Comparison of ENCODE assay signal across 12 cellular contexts in genomic region chr13:99984463-99985242, GRCh38. TPM values are rescaled to one million over a fixed set of nuclear protein-coding genes. Genes with fewer than 3 reads are reported as not detected.
A peak's percentile ranks its signal among the peaks of the same experiment; 100 is the strongest.
DNase-seq lines count a peak whose midpoint lies in the region; TF ChIP-seq lines count a peak whose summit lies in the region.
"Had no signal": no experiment of that assay in that cellular context is flagged by ENCODE, and none has a peak within 500 bp of the region (broad histone marks: within the 10 kb centered on the region; RNA-seq: fewer than 3 reads in every experiment).

No MANE protein-coding gene starts in this region.

- peaks cover 82% of the 10 kb centered on the region for H4K20me1 ChIP-seq in neural progenitor cell (ENCODE audit: low read depth)

- H3K79me2 ChIP-seq in neural progenitor cell (ENCODE audit: low read depth): peaks cover 95% of the 10 kb centered on the region

- H2AFZ ChIP-seq in neural progenitor cell (replicated peaks): no peak overlapping the region

- H3K36me3 ChIP-seq in neural progenitor cell: peaks cover 35% of the 10 kb centered on the region
- H3K36me3 ChIP-seq in thyroid gland: no peaks in the 10 kb centered on the region
- H3K36me3 ChIP-seq: BLaER1, right lobe of liver had no signal

- peaks cover 7% of the 10 kb centered on the region for H3K36me3 Mint-ChIP-seq in T-helper 1 cell treated with Interleukin-12 subunit alpha and Interleukin-12 subunit beta and Interleukin-4 antibody, amounts not matched to agents 30 μg/mL and 1 μg/mL, for 36 hours (ENCODE audit: low read depth)
- H3K36me3 Mint-ChIP-seq in chondrocyte (ENCODE audit: low read depth) (peaks cover 19% of the 10 kb centered on the region), neural progenitor cell (peaks cover 50% of the 10 kb centered on the region)

- intact Hi-C loops in thyroid gland (cut with DNase I): loop anchor here (10.0 kb wide), 1 partner anchor 330 kb away; no protein-coding TSS in a partner anchor

- peak overlapping the region; percentile 79 for H3K27ac Mint-ChIP-seq in T-helper 1 cell treated with Interleukin-12 subunit alpha and Interleukin-12 subunit beta and Interleukin-4 antibody, amounts not matched to agents 30 μg/mL and 1 μg/mL, for 36 hours
- H3K27ac Mint-ChIP-seq in chondrocyte (ENCODE audit: unreplicated experiment) (peak overlapping the region; percentile 99), neural progenitor cell (peak overlapping the region; percentile 100)

- H3K27ac ChIP-seq in neural progenitor cell (peak overlapping the region; percentile 99), thyroid gland (no peak overlapping the region)
- H3K27ac ChIP-seq: BLaER1, right lobe of liver had no signal

- no peaks in the 10 kb centered on the region for H3K9me3 ChIP-seq in neural progenitor cell (ENCODE audit: low read depth)
- no peaks in the 10 kb centered on the region for H3K9me3 ChIP-seq in thyroid gland
- H3K9me3 ChIP-seq: right lobe of liver had no signal

- H3K4me1 Mint-ChIP-seq in T-helper 1 cell treated with Interleukin-12 subunit alpha and Interleukin-12 subunit beta and Interleukin-4 antibody, amounts not matched to agents 30 μg/mL and 1 μg/mL, for 36 hours (ENCODE audit: low read depth): peaks cover 16% of the 10 kb centered on the region
- H3K4me1 Mint-ChIP-seq in chondrocyte (ENCODE audit: low read depth) (peaks cover 37% of the 10 kb centered on the region), neural progenitor cell (peaks cover 29% of the 10 kb centered on the region)

- H3K4me1 ChIP-seq in neural progenitor cell: peaks cover 32% of the 10 kb centered on the region
- peaks cover 12 to 38% of the 10 kb centered on the region in 2 donors for H3K4me1 ChIP-seq in thyroid gland

- TF ChIP-seq CTCF in chondrocyte (IDR thresholded peaks at IDR 0.05) (no peak), neural progenitor cell (IDR thresholded peaks at IDR 0.05) (no peak), GM20000 (IDR thresholded peaks at IDR 0.05; ENCODE audit: extremely low read depth, missing control alignments) (no peak), thyroid gland (IDR thresholded peaks at IDR 0.05) (no peak)

- TF ChIP-seq POLR2A in thyroid gland (IDR thresholded peaks at IDR 0.05): no peak

- H3K9me3 Mint-ChIP-seq in T-helper 1 cell treated with Interleukin-12 subunit alpha and Interleukin-12 subunit beta and Interleukin-4 antibody, amounts not matched to agents 30 μg/mL and 1 μg/mL, for 36 hours: peaks cover 5% of the 10 kb centered on the region
- H3K9me3 Mint-ChIP-seq in chondrocyte (ENCODE audit: low read depth) (no peaks in the 10 kb centered on the region), neural progenitor cell (peaks cover 20% of the 10 kb centered on the region)

- H3K4me3 ChIP-seq in neural progenitor cell: peak overlapping the region; percentile 76
- no peak overlapping the region for H3K4me3 ChIP-seq in thyroid gland (replicated peaks in 1 of 3)
- H3K4me3 ChIP-seq: BLaER1, right lobe of liver had no signal

- H3K27me3 Mint-ChIP-seq in T-helper 1 cell treated with Interleukin-12 subunit alpha and Interleukin-12 subunit beta and Interleukin-4 antibody, amounts not matched to agents 30 μg/mL and 1 μg/mL, for 36 hours (ENCODE audit: low read depth): peaks cover 65% of the 10 kb centered on the region
- H3K27me3 Mint-ChIP-seq in chondrocyte (ENCODE audit: low read depth) (no peaks in the 10 kb centered on the region), neural progenitor cell (ENCODE audit: insufficient read depth, low read depth) (peaks cover 40% of the 10 kb centered on the region)

- H3K9ac ChIP-seq in neural progenitor cell: peak overlapping the region; percentile 75
- H3K9ac ChIP-seq: BLaER1 had no signal

- peak overlapping the region; percentile 97 for H3K4me2 ChIP-seq in neural progenitor cell
- H3K4me2 ChIP-seq: BLaER1 had no signal

- H3F3A ChIP-seq in neural progenitor cell (ENCODE audit: low read depth): peaks cover 90% of the 10 kb centered on the region

- no peak overlapping the region for H3K4me3 Mint-ChIP-seq in T-helper 1 cell treated with Interleukin-12 subunit alpha and Interleukin-12 subunit beta and Interleukin-4 antibody, amounts not matched to agents 30 μg/mL and 1 μg/mL, for 36 hours
- peak overlapping the region; percentile 95 for H3K4me3 Mint-ChIP-seq in chondrocyte (ENCODE audit: unreplicated experiment)
- H3K4me3 Mint-ChIP-seq in neural progenitor cell: peak overlapping the region; percentile 100

- H3K27me3 ChIP-seq in neural progenitor cell (peaks cover 23% of the 10 kb centered on the region), thyroid gland (peaks cover 77% of the 10 kb centered on the region)

- 18 to 21% methylated on average over 11 to 19 of the region's 44 CpGs for WGBS in thyroid gland, 2 donors

- DNase-seq in T-helper 1 cell (no peak), NCI-H526 (lab: John Stamatoyannopoulos, UW) (peak; percentile 60 to 74), chondrocyte (ENCODE audit: low spot score) (no peak), neural progenitor cell (ENCODE audit: low spot score) (peak; percentile 65), GM20000 (ENCODE audit: low spot score) (no peak), AG08396 (ENCODE audit: low spot score) (no peak), thyroid gland (no peak)
- DNase-seq: NCI-H2107, right lobe of liver had no signal

RNA-seq across cellular contexts. Expression of gene ZIC2, which starts 3.1 kb away (rescaled TPM):
- total RNA-seq in chondrocyte (26.4 to 55.8 TPM (median 30.6 TPM) in 3 replicates), neural progenitor cell (ENCODE audit: low replicate concordance) (52.4 and 87.3 TPM in 2 replicates), thyroid gland (not detected)
- total RNA-seq: cardiac septum had no signal

RNA-seq across cellular contexts. Expression of gene ZIC5, which starts 13.1 kb away (rescaled TPM):
- total RNA-seq in chondrocyte (2.7 to 5.8 TPM (median 3.1 TPM) in 3 replicates), neural progenitor cell (ENCODE audit: low replicate concordance) (29.0 and 35.7 TPM in 2 replicates), thyroid gland (not detected)
- total RNA-seq: right lobe of liver had no signal

Comparison
In these comparisons a context has a peak if more than half of its experiments do, and no peak if none do; other contexts are left out.
1. DNase-seq: peak in NCI-H526 (2 of 2) and neural progenitor cell (single experiment); none in T-helper 1 cell (0 of 5), chondrocyte (single experiment), GM20000 (single experiment), AG08396 (single experiment) and thyroid gland (0 of 2).
2. RNA of gene ZIC2, which starts 3.1 kb away (total RNA-seq): 52.4 to 87.3 TPM in neural progenitor cell and 26.4 to 55.8 TPM in chondrocyte; not detected in thyroid gland; every median in the first group is over 10 times any median in the second.
3. Peak in every context shown above with its lines, with median percentiles within 50 percentile points of each other: H3K27ac Mint-ChIP-seq.